ENCODE assay signal across 15 cellular contexts in genomic region chr7:158013085-158013668, GRCh38.
"Had no signal": no experiment of that assay in that cellular context is flagged by ENCODE, and none has a peak within 500 bp of the region (broad histone marks: within the 10 kb centered on the region; RNA-seq: fewer than 3 reads in every experiment).

No MANE protein-coding gene starts in this region.

- H3K27me3 Mint-ChIP-seq: activated CD4-positive, alpha-beta T cell treated with anti-CD3 and anti-CD28 coated beads, Interleukin-2, amount 10 ng/mL, durations not matched to agents 7 days and 5 days; activated naive CD4-positive, alpha-beta T cell treated with anti-CD3 and anti-CD28 coated beads, Interleukin-2, amount 10 ng/mL, durations not matched to agents 7 days and 5 days; central memory CD8-positive, alpha-beta T cell; stimulated activated naive CD8-positive, alpha-beta T cell treated with anti-CD3 and anti-CD28 coated beads, Interleukin-15, amount 100 ng/mL, for 72 hours had no signal

- H3K4me3 Mint-ChIP-seq: activated CD4-positive, alpha-beta T cell treated with anti-CD3 and anti-CD28 coated beads, Interleukin-2, amount 10 ng/mL, durations not matched to agents 7 days and 5 days; activated naive CD4-positive, alpha-beta T cell treated with anti-CD3 and anti-CD28 coated beads, Interleukin-2, amount 10 ng/mL, durations not matched to agents 7 days and 5 days; central memory CD8-positive, alpha-beta T cell; endodermal cell; stimulated activated naive CD8-positive, alpha-beta T cell treated with anti-CD3 and anti-CD28 coated beads, Interleukin-15, amount 100 ng/mL, for 72 hours had no signal

- H3K9me3 ChIP-seq: neutrophil, testis had no signal

- H3K4me1 Mint-ChIP-seq: activated CD4-positive, alpha-beta T cell treated with anti-CD3 and anti-CD28 coated beads, Interleukin-2, amount 10 ng/mL, durations not matched to agents 7 days and 5 days; central memory CD8-positive, alpha-beta T cell had no signal

- H3K27me3 ChIP-seq: neutrophil, testis had no signal

- ATAC-seq: stimulated activated naive CD8-positive, alpha-beta T cell treated with anti-CD3 and anti-CD28 coated beads, Interleukin-15, amount 100 ng/mL, for 72 hours had no signal

- H3K27ac ChIP-seq: neutrophil, testis had no signal

- H3K36me3 Mint-ChIP-seq: activated naive CD4-positive, alpha-beta T cell treated with anti-CD3 and anti-CD28 coated beads, Interleukin-2, amount 10 ng/mL, durations not matched to agents 7 days and 5 days had no signal

- H3K9me3 Mint-ChIP-seq: activated CD4-positive, alpha-beta T cell treated with anti-CD3 and anti-CD28 coated beads, Interleukin-2, amount 10 ng/mL, durations not matched to agents 7 days and 5 days; activated naive CD4-positive, alpha-beta T cell treated with anti-CD3 and anti-CD28 coated beads, Interleukin-2, amount 10 ng/mL, durations not matched to agents 7 days and 5 days; central memory CD8-positive, alpha-beta T cell; endodermal cell; stimulated activated naive CD8-positive, alpha-beta T cell treated with anti-CD3 and anti-CD28 coated beads, Interleukin-15, amount 100 ng/mL, for 72 hours had no signal

- H3K36me3 ChIP-seq: neutrophil had no signal

- DNase-seq: activated CD4-positive, alpha-beta T cell treated with anti-CD3 and anti-CD28 coated beads, Interleukin-2, amount 10 ng/mL, durations not matched to agents 7 days and 5 days; activated CD4-positive, CD25-positive, alpha-beta regulatory T cell; activated CD8-positive, alpha-beta memory T cell treated with anti-CD3 and anti-CD28 coated beads for 24 hours; activated naive CD4-positive, alpha-beta T cell treated with anti-CD3 and anti-CD28 coated beads, Interleukin-2, amount 10 ng/mL, durations not matched to agents 7 days and 5 days; endodermal cell; hypothalamus; kidney glomerular epithelial cell; midbrain; retina; stimulated activated CD4-positive, alpha-beta T cell treated with anti-CD3 and anti-CD28 coated beads, Interleukin-4, amount 100 ng/mL, for 4 hours; stimulated activated naive CD8-positive, alpha-beta T cell treated with anti-CD3 and anti-CD28 coated beads, Interleukin-15, amount 100 ng/mL, for 72 hours; testis had no signal

- H3K4me3 ChIP-seq: lung, testis had no signal

- H3K27ac Mint-ChIP-seq: activated CD4-positive, alpha-beta T cell treated with anti-CD3 and anti-CD28 coated beads, Interleukin-2, amount 10 ng/mL, durations not matched to agents 7 days and 5 days; activated naive CD4-positive, alpha-beta T cell treated with anti-CD3 and anti-CD28 coated beads, Interleukin-2, amount 10 ng/mL, durations not matched to agents 7 days and 5 days; endodermal cell; stimulated activated naive CD8-positive, alpha-beta T cell treated with anti-CD3 and anti-CD28 coated beads, Interleukin-15, amount 100 ng/mL, for 72 hours had no signal
